ENCODE assay signal across 8 cellular contexts in genomic region chr1:41673806-41674205, GRCh38.
DNase-seq lines count a peak whose midpoint lies in the region; ATAC-seq and TF ChIP-seq lines count a peak whose summit lies in the region.

No MANE protein-coding gene starts in this region.

- no peaks in the 10 kb centered on the region for H3K36me3 Mint-ChIP-seq in CD8-positive, alpha-beta memory T cell
- peaks cover 4% of the 10 kb centered on the region for H3K36me3 Mint-ChIP-seq in activated CD4-positive, alpha-beta T cell treated with anti-CD3 and anti-CD28 coated beads, Interleukin-2, amount 10 ng/mL, durations not matched to agents 7 days and 5 days (ENCODE audit: low read depth)
- H3K36me3 Mint-ChIP-seq in type B pancreatic cell = no peaks in the 10 kb centered on the region

- ATAC-seq in HG02798 (IDR thresholded peaks at IDR 0.05; ENCODE audit: poor library complexity, unreplicated experiment) (peak; percentile 54), HG02884 (IDR thresholded peaks at IDR 0.05; ENCODE audit: unreplicated experiment) (no peak)

- peaks cover 75% of the 10 kb centered on the region for H3K4me1 ChIP-seq in CD8-positive, alpha-beta memory T cell (ENCODE audit: insufficient read depth, low read length)

- H3K27ac Mint-ChIP-seq in CD8-positive, alpha-beta memory T cell = peak overlapping the region; percentile 57 to 96 (median 88)
- peak overlapping the region; percentile 92 for H3K27ac Mint-ChIP-seq in activated CD4-positive, alpha-beta T cell treated with anti-CD3 and anti-CD28 coated beads, Interleukin-2, amount 10 ng/mL, durations not matched to agents 7 days and 5 days
- no peak overlapping the region for H3K27ac Mint-ChIP-seq in type B pancreatic cell

- intact Hi-C loops in posterior vena cava (cut with DNase I) = loop anchor here in 1 of 2 donors (10.0 kb wide), 1 partner anchor 1061 kb away; no protein-coding TSS in a partner anchor

- H3K36me3 ChIP-seq in CD8-positive, alpha-beta memory T cell (ENCODE audit: insufficient read depth, low read length) = no peaks in the 10 kb centered on the region

- no peaks in the 10 kb centered on the region for H3K9me3 Mint-ChIP-seq in CD8-positive, alpha-beta memory T cell
- H3K9me3 Mint-ChIP-seq in activated CD4-positive, alpha-beta T cell treated with anti-CD3 and anti-CD28 coated beads, Interleukin-2, amount 10 ng/mL, durations not matched to agents 7 days and 5 days = no peaks in the 10 kb centered on the region
- H3K9me3 Mint-ChIP-seq in type B pancreatic cell = no peaks in the 10 kb centered on the region

- DNase-seq in CD8-positive, alpha-beta memory T cell = peak in 2 of 5 donors; percentile 38 to 49
- peak; percentile 70 for DNase-seq in activated CD4-positive, alpha-beta T cell treated with anti-CD3 and anti-CD28 coated beads, Interleukin-2, amount 10 ng/mL, durations not matched to agents 7 days and 5 days
- DNase-seq in germinal center (ENCODE audit: low spot score) (peak; percentile 56), type B pancreatic cell (ENCODE audit: extremely low spot score, unreplicated experiment) (no peak), NCI-H1694 treated with DMSO at 0.1 percent for 48 hours (lab: John Stamatoyannopoulos, UW) (no peak), posterior vena cava (ENCODE audit: low spot score) (no peak)

- POLR2A ChIA-PET in CD8-positive, alpha-beta memory T cell (lab: Charles Lee) = interaction anchor here (0.8 to 1.1 kb wide), 2 partner anchors 10 kb away, joined by 3 to 5 read pairs; no protein-coding TSS in a partner anchor
- POLR2A ChIA-PET in activated CD4-positive, alpha-beta T cell treated with anti-CD3 and anti-CD28 coated beads, Interleukin-2, amount 10 ng/mL, durations not matched to agents 7 days and 5 days (lab: Charles Lee) = interaction anchor here (0.7 to 1.1 kb wide), 3 partner anchors 10 to 96 kb away, joined by 3 to 7 read pairs (median 3); no protein-coding TSS in a partner anchor

- no peaks in the 10 kb centered on the region for H3K27me3 Mint-ChIP-seq in CD8-positive, alpha-beta memory T cell
- no peaks in the 10 kb centered on the region for H3K27me3 Mint-ChIP-seq in activated CD4-positive, alpha-beta T cell treated with anti-CD3 and anti-CD28 coated beads, Interleukin-2, amount 10 ng/mL, durations not matched to agents 7 days and 5 days
- H3K27me3 Mint-ChIP-seq in type B pancreatic cell = peaks cover 26% of the 10 kb centered on the region

- no peaks in the 10 kb centered on the region for H3K9me3 ChIP-seq in CD8-positive, alpha-beta memory T cell (ENCODE audit: low read length)

- H3K27ac ChIP-seq in CD8-positive, alpha-beta memory T cell (ENCODE audit: low read depth, low read length) = peak overlapping the region; percentile 5

- H3K27me3 ChIP-seq in CD8-positive, alpha-beta memory T cell (ENCODE audit: insufficient read depth, low read length, poor library complexity, severe bottlenecking) = no peaks in the 10 kb centered on the region

- CTCF ChIA-PET in CD8-positive, alpha-beta memory T cell (lab: Charles Lee) = interaction anchor here (0.9 to 3.5 kb wide), 4 partner anchors 9 to 100 kb away, joined by 3 to 15 read pairs (median 5); no protein-coding TSS in a partner anchor
- CTCF ChIA-PET in activated CD4-positive, alpha-beta T cell treated with anti-CD3 and anti-CD28 coated beads, Interleukin-2, amount 10 ng/mL, durations not matched to agents 7 days and 5 days (lab: Charles Lee) = interaction anchor here (0.5 to 4.0 kb wide), 13 partner anchors 8 to 218 kb away, joined by 3 to 34 read pairs (median 3); no protein-coding TSS in a partner anchor

- peak overlapping the region; percentile 5 to 80 (median 74) for H3K4me3 Mint-ChIP-seq in CD8-positive, alpha-beta memory T cell
- peak overlapping the region; percentile 65 for H3K4me3 Mint-ChIP-seq in activated CD4-positive, alpha-beta T cell treated with anti-CD3 and anti-CD28 coated beads, Interleukin-2, amount 10 ng/mL, durations not matched to agents 7 days and 5 days
- no peak overlapping the region for H3K4me3 Mint-ChIP-seq in type B pancreatic cell

- TF ChIP-seq CTCF in type B pancreatic cell (conservative IDR thresholded peaks at IDR 0.05) = no peak

- peaks cover 63 to 88% (median 82%) of the 10 kb centered on the region in 3 donors for H3K4me1 Mint-ChIP-seq in CD8-positive, alpha-beta memory T cell
- peaks cover 92% of the 10 kb centered on the region for H3K4me1 Mint-ChIP-seq in activated CD4-positive, alpha-beta T cell treated with anti-CD3 and anti-CD28 coated beads, Interleukin-2, amount 10 ng/mL, durations not matched to agents 7 days and 5 days
- peaks cover 35% of the 10 kb centered on the region for H3K4me1 Mint-ChIP-seq in type B pancreatic cell (ENCODE audit: unreplicated experiment)

- H3K4me3 ChIP-seq in CD8-positive, alpha-beta memory T cell (ENCODE audit: low read length) = peak overlapping the region; percentile 60

Comparison
In these comparisons a context has a peak if more than half of its experiments do, and no peak if none do; other contexts are left out.
1. DNase-seq: peak in activated CD4-positive, alpha-beta T cell treated with anti-CD3 and anti-CD28 coated beads, Interleukin-2, amount 10 ng/mL, durations not matched to agents 7 days and 5 days (single experiment) and germinal center (single experiment); none in type B pancreatic cell (single experiment), NCI-H1694 treated with DMSO at 0.1 percent for 48 hours (single experiment) and posterior vena cava (single experiment).